Comparison of ENCODE assay signal across 8 cellular contexts in the genomic region with DNA sequence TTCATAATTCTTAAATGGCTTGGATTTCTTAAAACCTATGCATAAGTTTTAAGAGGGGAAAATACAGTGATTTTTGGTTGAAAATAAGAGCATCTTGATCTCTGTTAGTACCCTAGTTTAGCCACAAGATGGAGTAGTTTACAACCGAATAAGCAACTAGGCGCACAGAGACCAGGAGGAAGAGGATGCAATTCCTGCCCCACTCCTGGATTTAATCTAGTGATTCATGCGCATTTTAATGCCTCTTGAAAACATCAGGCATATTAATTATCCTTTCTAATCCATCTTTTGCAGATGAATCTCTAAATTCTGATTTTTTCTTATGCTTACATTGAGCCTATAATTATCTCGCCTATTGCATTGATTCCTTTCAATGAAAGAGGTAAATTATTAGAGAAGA.
DNase-seq lines count a peak whose midpoint lies in the region; ATAC-seq, FAIRE-seq and TF ChIP-seq lines count a peak whose summit lies in the region.

No MANE protein-coding gene starts in this region.

- TF ChIP-seq EP300 in upper lobe of left lung (IDR thresholded peaks at IDR 0.05): no peak

- ATAC-seq in DND-41 (ENCODE audit: insufficient read depth, low read depth): peak; percentile 77
- ATAC-seq in HG02623 (IDR thresholded peaks at IDR 0.05; ENCODE audit: unreplicated experiment): peak; percentile 52
- ATAC-seq in body of pancreas: peak; percentile 60
- peak in 1 of 2 donors; percentile 77 for ATAC-seq in upper lobe of left lung (ENCODE audit: low FRiP score in 2 of 2)

- TF ChIP-seq CTCF in DND-41 (IDR thresholded peaks at IDR 0.05; ENCODE audit: borderline replicate concordance, extremely low read depth, low read length, poor library complexity, severe bottlenecking): peak; percentile 83
- TF ChIP-seq CTCF in body of pancreas (IDR thresholded peaks at IDR 0.05): peak; percentile 22 to 71 (median 56)
- peak; percentile 73 for TF ChIP-seq CTCF in kidney (IDR thresholded peaks at IDR 0.05; ENCODE audit: borderline replicate concordance, extremely low read depth, insufficient read depth)
- TF ChIP-seq CTCF in upper lobe of left lung (IDR thresholded peaks at IDR 0.05): peak in 5 of 6 experiments; percentile 39 to 79 (median 54)

- H3K4me2 ChIP-seq in DND-41 (ENCODE audit: insufficient read depth, low read length): no peak overlapping the region

- H3K36me3 ChIP-seq in DND-41 (ENCODE audit: insufficient read depth, low read length) (no peaks in the 10 kb centered on the region), body of pancreas (replicated peaks in 1 of 2; ENCODE audit: insufficient read depth in 1 of 2, low read depth in 2 of 2) (no peaks in the 10 kb centered on the region), kidney (ENCODE audit: control insufficient read depth in 1 of 2, insufficient read depth in 2 of 2, low read length in 2 of 2) (no peaks in the 10 kb centered on the region), upper lobe of left lung (no peaks in the 10 kb centered on the region)

- H4K20me1 ChIP-seq in DND-41 (ENCODE audit: insufficient read depth, low read length): no peaks in the 10 kb centered on the region

- no peak for TF ChIP-seq POLR2A in body of pancreas (IDR thresholded peaks at IDR 0.05)
- TF ChIP-seq POLR2A in upper lobe of left lung (IDR thresholded peaks at IDR 0.05): no peak

- H3K9me3 ChIP-seq in DND-41 (ENCODE audit: insufficient read depth, low read length, severe bottlenecking): no peaks in the 10 kb centered on the region
- no peaks in the 10 kb centered on the region for H3K9me3 ChIP-seq in body of pancreas
- H3K9me3 ChIP-seq in kidney (ENCODE audit: control insufficient read depth in 1 of 2, low read length in 2 of 2): no peaks in the 10 kb centered on the region
- no peaks in the 10 kb centered on the region for H3K9me3 ChIP-seq in upper lobe of left lung

- DNase-seq in DND-41: peak; percentile 20
- DNase-seq in NCI-H510A (lab: John Stamatoyannopoulos, UW): peak; percentile 5
- no peak for DNase-seq in body of pancreas
- no peak for DNase-seq in kidney
- DNase-seq in upper lobe of left lung: no peak
- no peak for DNase-seq in activated CD4-positive, alpha-beta T cell treated with anti-CD3 and anti-CD28 coated beads, Interleukin-2, amount 50 U/mL, for 4 hours
- DNase-seq in effector CD8-positive, alpha-beta T cell (lab: John Stamatoyannopoulos, UW): no peak

- H3K79me2 ChIP-seq in DND-41 (ENCODE audit: insufficient read depth, low read length): no peaks in the 10 kb centered on the region

- FAIRE-seq in kidney (lab: Jason Lieb, UNC): peak; percentile 86

- H3K4me3 ChIP-seq in DND-41 (ENCODE audit: low read depth in 1 of 2, low read length in 2 of 2) (no peak overlapping the region), body of pancreas (no peak overlapping the region), kidney (ENCODE audit: low read length in 2 of 2) (no peak overlapping the region), upper lobe of left lung (no peak overlapping the region)

- no peak overlapping the region for H3K27ac ChIP-seq in DND-41 (ENCODE audit: low read length)
- no peak overlapping the region for H3K27ac ChIP-seq in body of pancreas
- no peak overlapping the region for H3K27ac ChIP-seq in kidney (ENCODE audit: low read depth in 2 of 2, low read length in 2 of 2)
- H3K27ac ChIP-seq in upper lobe of left lung: no peak overlapping the region

- H3K4me1 ChIP-seq in DND-41 (ENCODE audit: insufficient read depth, low read length): no peaks in the 10 kb centered on the region
- no peaks in the 10 kb centered on the region for H3K4me1 ChIP-seq in body of pancreas
- H3K4me1 ChIP-seq in kidney (ENCODE audit: control insufficient read depth in 1 of 2, insufficient read depth in 1 of 2, low read depth in 1 of 2, low read length in 2 of 2): no peaks in the 10 kb centered on the region
- no peaks in the 10 kb centered on the region for H3K4me1 ChIP-seq in upper lobe of left lung

- no peak overlapping the region for H3K9ac ChIP-seq in DND-41 (ENCODE audit: low read depth, low read length)
- no peak overlapping the region for H3K9ac ChIP-seq in kidney (ENCODE audit: low read length in 2 of 2)

- H3K27me3 ChIP-seq in DND-41 (ENCODE audit: insufficient read depth, low read length, poor library complexity) (no peaks in the 10 kb centered on the region), body of pancreas (no peaks in the 10 kb centered on the region), upper lobe of left lung (no peaks in the 10 kb centered on the region)

- no peak overlapping the region for H2AFZ ChIP-seq in DND-41 (ENCODE audit: low read depth, low read length)

- intact Hi-C loops in body of pancreas (cut with DNase I): loop anchor here (5.0 kb wide), 1 partner anchor 128 kb away; the partner anchor contains the start of gene GPR45
- intact Hi-C loops in kidney (cut with DNase I): loop anchor here (5.0 kb wide), 1 partner anchor 123 kb away; no protein-coding TSS in a partner anchor

- 21 to 30% methylated on average over 3 to 4 of the region's 4 CpGs for WGBS in body of pancreas, 2 donors
- WGBS in upper lobe of left lung, 2 donors: 26 to 35% methylated on average over 3 to 4 of the region's 4 CpGs

Comparison
In these comparisons a context has a peak if more than half of its experiments do, and no peak if none do; other contexts are left out.
1. DNase-seq: peak in DND-41 (single experiment) and NCI-H510A (single experiment); none in body of pancreas (0 of 4), kidney (single experiment), upper lobe of left lung (0 of 2), activated CD4-positive, alpha-beta T cell treated with anti-CD3 and anti-CD28 coated beads, Interleukin-2, amount 50 U/mL, for 4 hours (0 of 2) and effector CD8-positive, alpha-beta T cell (single experiment).
2. Peak in every context shown above with its lines, with median percentiles within 50 percentile points of each other: CTCF ChIP-seq.